In genomic region chr1:52544665-52545525, GRCh38 we compare ENCODE assay signal across 20 cellular contexts.
"Had no signal": no experiment of that assay in that cellular context is flagged by ENCODE, and none has a peak within 500 bp of the region (broad histone marks: within the 10 kb centered on the region; RNA-seq: fewer than 3 reads in every experiment).

No MANE protein-coding gene starts in this region.

- H3K27ac Mint-ChIP-seq: activated CD4-positive, alpha-beta T cell treated with anti-CD3 and anti-CD28 coated beads, Interleukin-2, amount 10 ng/mL, durations not matched to agents 7 days and 5 days; activated naive CD4-positive, alpha-beta T cell treated with anti-CD3 and anti-CD28 coated beads, Interleukin-2, amount 10 ng/mL, durations not matched to agents 7 days and 5 days; activated naive CD8-positive, alpha-beta T cell treated with anti-CD3 and anti-CD28 coated beads, Interleukin-2, amount 50 U/mL, for 24 hours; immature natural killer cell; stimulated activated effector memory CD8-positive, alpha-beta T cell treated with anti-CD3 and anti-CD28 coated beads, Interleukin-12 subunit alpha, Interleukin-12 subunit beta, amount 100 ng/mL, for 72 hours had no signal

- H3K4me1 ChIP-seq: colonic mucosa, prostate gland, testis, upper lobe of right lung had no signal

- H3K27ac ChIP-seq: colonic mucosa, heart left ventricle, prostate gland, testis, upper lobe of right lung had no signal

- H3K27me3 Mint-ChIP-seq: activated CD4-positive, alpha-beta T cell treated with anti-CD3 and anti-CD28 coated beads, Interleukin-2, amount 10 ng/mL, durations not matched to agents 7 days and 5 days; activated naive CD4-positive, alpha-beta T cell treated with anti-CD3 and anti-CD28 coated beads, Interleukin-2, amount 10 ng/mL, durations not matched to agents 7 days and 5 days; activated naive CD8-positive, alpha-beta T cell treated with anti-CD3 and anti-CD28 coated beads, Interleukin-2, amount 50 U/mL, for 24 hours; central memory CD8-positive, alpha-beta T cell had no signal

- ATAC-seq: activated naive CD8-positive, alpha-beta T cell treated with anti-CD3 and anti-CD28 coated beads, Interleukin-2, amount 50 U/mL, for 24 hours; heart left ventricle; left ventricle myocardium superior; right cardiac atrium; stimulated activated effector memory CD8-positive, alpha-beta T cell treated with anti-CD3 and anti-CD28 coated beads, Interleukin-12 subunit alpha, Interleukin-12 subunit beta, amount 100 ng/mL, for 72 hours; upper lobe of right lung had no signal

- H3K4me3 Mint-ChIP-seq: activated CD4-positive, alpha-beta T cell treated with anti-CD3 and anti-CD28 coated beads, Interleukin-2, amount 10 ng/mL, durations not matched to agents 7 days and 5 days; activated naive CD4-positive, alpha-beta T cell treated with anti-CD3 and anti-CD28 coated beads, Interleukin-2, amount 10 ng/mL, durations not matched to agents 7 days and 5 days; activated naive CD8-positive, alpha-beta T cell treated with anti-CD3 and anti-CD28 coated beads, Interleukin-2, amount 50 U/mL, for 24 hours; central memory CD8-positive, alpha-beta T cell; immature natural killer cell; stimulated activated effector memory CD8-positive, alpha-beta T cell treated with anti-CD3 and anti-CD28 coated beads, Interleukin-12 subunit alpha, Interleukin-12 subunit beta, amount 100 ng/mL, for 72 hours had no signal

- H3K9me3 ChIP-seq: prostate gland, testis had no signal

- H3K9me3 Mint-ChIP-seq: central memory CD8-positive, alpha-beta T cell had no signal

- DNase-seq: activated CD4-positive, alpha-beta T cell treated with anti-CD3 and anti-CD28 coated beads, Interleukin-2, amount 10 ng/mL, durations not matched to agents 7 days and 5 days; activated CD4-positive, CD25-positive, alpha-beta regulatory T cell; activated CD8-positive, alpha-beta memory T cell treated with anti-CD3 and anti-CD28 coated beads, Interleukin-2, amount 50 U/mL, for 48 hours; activated effector memory CD4-positive, alpha-beta T cell treated with Interleukin-2 at 50 U/mL for 16 hours; activated naive CD4-positive, alpha-beta T cell treated with anti-CD3 and anti-CD28 coated beads, Interleukin-2, amount 10 ng/mL, durations not matched to agents 7 days and 5 days; activated naive CD8-positive, alpha-beta T cell treated with anti-CD3 and anti-CD28 coated beads, Interleukin-2, amount 50 U/mL, for 24 hours; activated T-cell treated with anti-CD3 and anti-CD28 coated beads, Interleukin-2, amount 50 U/mL, for 48 hours; aorta; colonic mucosa; heart left ventricle; immature natural killer cell; left ventricle myocardium superior; right cardiac atrium; stimulated activated CD4-positive, alpha-beta T cell treated with anti-CD3 and anti-CD28 coated beads, Interleukin-4, amount 100 ng/mL, for 24 hours; testis; upper lobe of right lung had no signal

- H3K36me3 ChIP-seq: colonic mucosa, prostate gland, upper lobe of right lung had no signal

- H3K4me3 ChIP-seq: colonic mucosa, heart left ventricle, prostate gland, smooth muscle cell, testis, upper lobe of right lung had no signal

- H3K27me3 ChIP-seq: colonic mucosa, heart left ventricle, testis, upper lobe of right lung had no signal
